In the genomic region with DNA sequence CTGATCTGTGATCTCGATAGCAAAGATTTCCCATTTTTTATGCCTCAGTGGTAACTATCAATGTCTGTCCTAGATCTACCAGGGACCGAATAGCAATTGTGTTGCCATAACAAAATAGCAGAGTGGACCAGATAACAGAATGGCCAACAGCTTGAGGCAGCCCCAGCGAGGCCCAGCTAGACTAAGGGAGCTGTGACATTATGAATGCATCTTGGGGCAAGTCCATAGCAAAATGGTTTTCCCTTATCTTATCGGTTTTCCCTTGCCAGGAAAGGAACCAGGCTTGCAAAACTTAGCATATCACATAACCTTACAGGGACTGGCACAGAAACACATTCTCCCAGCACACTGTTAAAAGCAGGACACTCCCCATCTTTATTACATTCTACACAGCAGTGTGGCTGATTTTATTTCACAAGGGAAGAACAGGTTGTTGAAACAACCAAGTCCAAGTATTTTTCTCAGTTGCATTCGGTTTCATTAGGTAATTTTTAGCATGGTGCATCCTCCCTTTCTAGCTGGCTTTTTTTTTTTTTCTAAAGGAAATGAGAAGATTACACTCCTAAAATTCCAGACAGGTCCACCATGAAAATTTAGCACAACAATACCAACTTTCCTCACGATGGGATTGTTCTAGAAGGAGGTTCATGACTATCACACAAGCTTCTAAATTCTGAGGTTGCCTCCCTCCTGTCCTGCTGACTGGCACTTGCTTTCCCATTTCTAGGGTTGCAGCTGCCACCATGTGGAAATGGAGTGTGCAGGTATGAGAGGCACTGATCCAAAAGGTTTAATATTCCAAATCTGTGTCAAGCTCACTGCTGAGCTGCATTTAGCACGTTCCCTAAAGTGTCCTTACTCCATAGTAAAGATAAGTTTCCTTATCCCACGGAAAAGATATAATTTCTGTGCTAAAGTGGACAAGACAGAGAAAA, we compare ENCODE assay signal across 11 cellular contexts.
A peak's percentile ranks its signal among the peaks of the same experiment; 100 is the strongest.
DNase-seq lines count a peak whose midpoint lies in the region; ATAC-seq, FAIRE-seq and TF ChIP-seq lines count a peak whose summit lies in the region.
"Had no signal": no experiment of that assay in that cellular context is flagged by ENCODE, and none has a peak within 500 bp of the region (broad histone marks: within the 10 kb centered on the region; RNA-seq: fewer than 3 reads in every experiment).

No MANE protein-coding gene starts in this region.

- TF ChIP-seq POLR2A in GM12892 (IDR thresholded peaks at IDR 0.05; ENCODE audit: low read depth, low read length), result no peak

- no peak overlapping the region for H3K27ac Mint-ChIP-seq in astrocyte (ENCODE audit: unreplicated experiment)
- no peak overlapping the region for H3K27ac Mint-ChIP-seq in osteocyte (ENCODE audit: unreplicated experiment)
- H3K27ac Mint-ChIP-seq in activated CD8-positive, alpha-beta T cell treated with anti-CD3 and anti-CD28 coated beads, Interleukin-2, amount 10 ng/mL, durations not matched to agents 7 days and 5 days, result no peak overlapping the region
- H3K27ac Mint-ChIP-seq in activated CD4-positive, alpha-beta memory T cell treated with anti-CD3 and anti-CD28 coated beads for 36 hours, result no peak overlapping the region
- H3K27ac Mint-ChIP-seq: mesothelial cell of epicardium had no signal

- FAIRE-seq in GM12892 (lab: Jason Lieb, UNC) (peak; percentile 71), astrocyte (lab: Jason Lieb, UNC) (no peak)

- intact Hi-C loops in activated CD4-positive, alpha-beta memory T cell treated with anti-CD3 and anti-CD28 coated beads for 36 hours (cut with micrococcal nuclease), result loop anchor here (10.0 kb wide), 1 partner anchor 198 kb away; no protein-coding TSS in a partner anchor

- no peaks in the 10 kb centered on the region for H3K4me1 ChIP-seq in astrocyte (ENCODE audit: insufficient read depth, low read length)
- H3K4me1 ChIP-seq: SJSA1 had no signal

- no peaks in the 10 kb centered on the region for H3K36me3 ChIP-seq in astrocyte (ENCODE audit: insufficient read depth, low read length)
- H3K36me3 ChIP-seq: SJSA1 had no signal

- no peaks in the 10 kb centered on the region for H3K27me3 Mint-ChIP-seq in astrocyte (ENCODE audit: low read depth, unreplicated experiment)
- H3K27me3 Mint-ChIP-seq in osteocyte (ENCODE audit: unreplicated experiment), result no peaks in the 10 kb centered on the region
- H3K27me3 Mint-ChIP-seq in activated CD8-positive, alpha-beta T cell treated with anti-CD3 and anti-CD28 coated beads, Interleukin-2, amount 10 ng/mL, durations not matched to agents 7 days and 5 days (ENCODE audit: low read depth), result peaks cover 4% of the 10 kb centered on the region
- H3K27me3 Mint-ChIP-seq in activated CD4-positive, alpha-beta memory T cell treated with anti-CD3 and anti-CD28 coated beads for 36 hours, result no peaks in the 10 kb centered on the region

- POLR2A ChIA-PET in activated CD8-positive, alpha-beta T cell treated with anti-CD3 and anti-CD28 coated beads, Interleukin-2, amount 10 ng/mL, durations not matched to agents 7 days and 5 days (lab: Charles Lee), result no interaction called here
- POLR2A ChIA-PET in activated CD4-positive, alpha-beta memory T cell treated with anti-CD3 and anti-CD28 coated beads for 36 hours (lab: Charles Lee), result no interaction called here

- DNase-seq in GM12892 (ENCODE audit: insufficient read length) (no peak), astrocyte (ENCODE audit: low read depth) (no peak), osteocyte (ENCODE audit: extremely low spot score, unreplicated experiment) (no peak), globus pallidus (ENCODE audit: low spot score) (no peak)
- no peak for DNase-seq in activated CD8-positive, alpha-beta T cell treated with anti-CD3 and anti-CD28 coated beads, Interleukin-2, amount 10 ng/mL, durations not matched to agents 7 days and 5 days
- no peak for DNase-seq in activated CD4-positive, alpha-beta memory T cell treated with anti-CD3 and anti-CD28 coated beads for 36 hours
- DNase-seq: anterior cingulate cortex had no signal

- no peaks in the 10 kb centered on the region for H3K9me3 ChIP-seq in astrocyte (ENCODE audit: insufficient read depth, low read depth, low read length)
- H3K9me3 ChIP-seq: SJSA1 had no signal

- no peak overlapping the region for H3K27ac ChIP-seq in astrocyte (ENCODE audit: low read depth, low read length)
- H3K27ac ChIP-seq: SJSA1 had no signal

- no peaks in the 10 kb centered on the region for H4K20me1 ChIP-seq in astrocyte (ENCODE audit: insufficient read depth, low read length)

- CTCF ChIA-PET in activated CD8-positive, alpha-beta T cell treated with anti-CD3 and anti-CD28 coated beads, Interleukin-2, amount 10 ng/mL, durations not matched to agents 7 days and 5 days (lab: Charles Lee), result interaction anchor here (1.2 to 1.3 kb wide), 2 partner anchors 202 to 661 kb away, joined by 3 read pairs; no protein-coding TSS in a partner anchor
- CTCF ChIA-PET in activated CD4-positive, alpha-beta memory T cell treated with anti-CD3 and anti-CD28 coated beads for 36 hours (lab: Charles Lee), result interaction anchor here (0.7 to 1.3 kb wide), 2 partner anchors 12 to 661 kb away, joined by 3 to 6 read pairs; no protein-coding TSS in a partner anchor

- no peaks in the 10 kb centered on the region for H3K79me2 ChIP-seq in astrocyte (ENCODE audit: insufficient read depth, low read length)

- no peak overlapping the region for H3K4me3 ChIP-seq in astrocyte (ENCODE audit: insufficient read depth, low read depth, low read length)
- H3K4me3 ChIP-seq: SJSA1 had no signal

- H3K36me3 Mint-ChIP-seq in astrocyte (ENCODE audit: low read depth, unreplicated experiment) (no peaks in the 10 kb centered on the region), osteocyte (ENCODE audit: unreplicated experiment) (no peaks in the 10 kb centered on the region)
- no peaks in the 10 kb centered on the region for H3K36me3 Mint-ChIP-seq in activated CD8-positive, alpha-beta T cell treated with anti-CD3 and anti-CD28 coated beads, Interleukin-2, amount 10 ng/mL, durations not matched to agents 7 days and 5 days (ENCODE audit: low read depth)
- no peaks in the 10 kb centered on the region for H3K36me3 Mint-ChIP-seq in activated CD4-positive, alpha-beta memory T cell treated with anti-CD3 and anti-CD28 coated beads for 36 hours
- H3K36me3 Mint-ChIP-seq: mesothelial cell of epicardium had no signal

- TF ChIP-seq CTCF in astrocyte (IDR thresholded peaks at IDR 0.05; ENCODE audit: insufficient read depth, low read depth, low read length) (peak; percentile 13), osteocyte (IDR thresholded peaks at IDR 0.05) (peak; percentile 60)

- ATAC-seq in HG02870 (IDR thresholded peaks at IDR 0.05; ENCODE audit: unreplicated experiment), result peak; percentile 14
- ATAC-seq in activated CD8-positive, alpha-beta T cell treated with anti-CD3 and anti-CD28 coated beads, Interleukin-2, amount 10 ng/mL, durations not matched to agents 7 days and 5 days, result no peak
- no peak for ATAC-seq in GM19452 (IDR thresholded peaks at IDR 0.05; ENCODE audit: unreplicated experiment)

- H3K4me3 Mint-ChIP-seq in astrocyte (ENCODE audit: unreplicated experiment) (no peak overlapping the region), osteocyte (ENCODE audit: unreplicated experiment) (no peak overlapping the region)
- no peak overlapping the region for H3K4me3 Mint-ChIP-seq in activated CD8-positive, alpha-beta T cell treated with anti-CD3 and anti-CD28 coated beads, Interleukin-2, amount 10 ng/mL, durations not matched to agents 7 days and 5 days
- H3K4me3 Mint-ChIP-seq in activated CD4-positive, alpha-beta memory T cell treated with anti-CD3 and anti-CD28 coated beads for 36 hours, result no peak overlapping the region
- H3K4me3 Mint-ChIP-seq: mesothelial cell of epicardium had no signal

- no peaks in the 10 kb centered on the region for H3K9me3 Mint-ChIP-seq in astrocyte (ENCODE audit: unreplicated experiment)
- H3K9me3 Mint-ChIP-seq in osteocyte (ENCODE audit: unreplicated experiment), result no peaks in the 10 kb centered on the region
- no peaks in the 10 kb centered on the region for H3K9me3 Mint-ChIP-seq in activated CD8-positive, alpha-beta T cell treated with anti-CD3 and anti-CD28 coated beads, Interleukin-2, amount 10 ng/mL, durations not matched to agents 7 days and 5 days (ENCODE audit: insufficient read depth)
- no peaks in the 10 kb centered on the region for H3K9me3 Mint-ChIP-seq in activated CD4-positive, alpha-beta memory T cell treated with anti-CD3 and anti-CD28 coated beads for 36 hours
- H3K9me3 Mint-ChIP-seq: mesothelial cell of epicardium had no signal

- H3K4me2 ChIP-seq in astrocyte (ENCODE audit: low read length), result no peak overlapping the region

- H3K27me3 ChIP-seq in astrocyte (ENCODE audit: insufficient read depth, low read length), result no peaks in the 10 kb centered on the region
- H3K27me3 ChIP-seq: SJSA1 had no signal

- no peak overlapping the region for H3K9ac ChIP-seq in astrocyte (ENCODE audit: low read length)

- H3K4me1 Mint-ChIP-seq in astrocyte (ENCODE audit: low read depth, unreplicated experiment) (no peaks in the 10 kb centered on the region), osteocyte (ENCODE audit: unreplicated experiment) (no peaks in the 10 kb centered on the region)
- peaks cover 10% of the 10 kb centered on the region for H3K4me1 Mint-ChIP-seq in activated CD8-positive, alpha-beta T cell treated with anti-CD3 and anti-CD28 coated beads, Interleukin-2, amount 10 ng/mL, durations not matched to agents 7 days and 5 days (ENCODE audit: low read depth)
- H3K4me1 Mint-ChIP-seq in activated CD4-positive, alpha-beta memory T cell treated with anti-CD3 and anti-CD28 coated beads for 36 hours (ENCODE audit: low read depth), result peaks cover 3% of the 10 kb centered on the region

- no peak overlapping the region for H2AFZ ChIP-seq in astrocyte (ENCODE audit: low read depth, low read length)
